In the genomic region with DNA sequence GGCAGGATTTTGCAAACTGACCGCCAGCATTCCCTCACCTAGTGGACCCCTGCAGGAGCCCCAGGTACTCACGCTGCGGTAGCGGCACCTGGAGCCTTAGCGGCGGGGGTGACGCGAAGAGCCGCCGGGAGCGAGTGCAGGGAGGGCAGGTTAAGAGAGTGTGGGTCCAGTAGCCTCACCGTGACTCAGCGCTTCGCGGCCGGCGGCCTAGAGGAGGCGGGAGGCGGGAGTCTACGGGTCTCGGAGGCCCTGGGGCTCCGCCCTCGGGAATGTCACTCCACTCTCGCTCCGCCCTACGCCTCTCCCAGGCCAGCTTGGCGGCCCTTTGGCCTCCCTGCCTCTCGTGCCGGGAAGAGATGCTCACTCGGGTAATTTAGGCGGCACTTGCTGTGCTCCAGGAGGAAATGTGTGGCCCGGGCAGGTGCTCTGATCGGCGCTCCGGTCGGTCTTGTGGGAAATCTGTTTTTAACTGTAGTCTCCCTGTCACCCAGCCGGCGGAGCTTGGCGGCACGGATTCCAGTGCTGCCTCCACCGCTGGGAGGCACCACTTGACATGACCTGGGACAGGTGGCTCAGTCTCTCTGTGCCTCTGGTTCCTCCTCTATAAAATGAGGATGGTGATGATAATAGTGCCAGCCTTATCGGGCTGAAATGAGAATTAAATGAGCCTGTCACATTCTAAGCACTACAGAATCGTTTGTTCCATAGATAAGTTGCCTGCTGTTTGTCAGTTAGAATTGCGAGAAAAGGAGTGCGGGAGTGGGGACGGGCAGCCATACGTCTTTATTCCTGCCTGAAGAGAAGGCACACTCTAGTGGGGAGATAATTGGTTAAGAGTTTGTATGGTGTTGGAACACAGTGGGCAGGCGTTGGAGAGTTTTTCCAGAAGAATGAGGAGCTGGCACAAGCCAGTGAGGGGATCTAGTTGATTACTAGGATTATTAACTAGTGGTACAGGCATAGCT, we compare ENCODE assay signal across 8 cellular contexts. TPM values are rescaled to one million over a fixed set of nuclear protein-coding genes. Genes with fewer than 3 reads are reported as not detected.
DNase-seq lines count a peak whose midpoint lies in the region; ATAC-seq and TF ChIP-seq lines count a peak whose summit lies in the region.

Gene PIR, minus strand, starts transcription at position 216 of the 965 bp plus-strand sequence. CDS start 2,076 bp downstream, outside the sequence.

- intact Hi-C loops in OCI-LY7 (cut with micrococcal nuclease; ENCODE audit: unreplicated experiment) = loop anchor here (10.0 kb wide), 1 partner anchor 181 kb away; no protein-coding TSS in a partner anchor

- no peaks in the 10 kb centered on the region for H4K20me1 ChIP-seq in OCI-LY7 (ENCODE audit: insufficient read depth, low read length)

- peak; percentile 99 for ATAC-seq in GM21515 (IDR thresholded peaks at IDR 0.05; ENCODE audit: unreplicated experiment)

- H3K27ac ChIP-seq in HUES48 (ENCODE audit: low read depth, low read length) (peak within 1 kb of the TSS; percentile 72), OCI-LY7 (ENCODE audit: low read depth, low read length, poor library complexity, severe bottlenecking) (no peak within 1 kb of the TSS)

- H3K9me3 ChIP-seq in HUES48 (ENCODE audit: control insufficient read depth, insufficient read depth, low read length) = no peaks in the 10 kb centered on the region
- no peaks in the 10 kb centered on the region for H3K9me3 ChIP-seq in OCI-LY7 (ENCODE audit: low read length)

- H3K4me3 ChIP-seq in HUES48 (ENCODE audit: low read depth, low read length) = peak within 1 kb of the TSS; percentile 72
- H3K4me3 ChIP-seq in OCI-LY7 (ENCODE audit: low read depth, low read length, poor library complexity, severe bottlenecking) = peak within 1 kb of the TSS; percentile 63

- POLR2A ChIA-PET in OCI-LY7 (lab: Charles Lee) = interaction anchor here (0.7 kb wide), 1 partner anchor 667 kb away, joined by 3 read pairs; no protein-coding TSS in a partner anchor

- H3K27me3 ChIP-seq in HUES48 (ENCODE audit: control insufficient read depth, insufficient read depth, low read length) = peaks cover 9% of the 10 kb centered on the region

- peak; percentile 66 for TF ChIP-seq CTCF in OCI-LY7 (conservative IDR thresholded peaks at IDR 0.05; ENCODE audit: low read length)

- peaks cover 18% of the 10 kb centered on the region for H3K4me1 ChIP-seq in HUES48 (ENCODE audit: control insufficient read depth, insufficient read depth, low read length)
- peaks cover 6% of the 10 kb centered on the region for H3K4me1 ChIP-seq in OCI-LY7 (ENCODE audit: insufficient read depth, low read length, poor library complexity, severe bottlenecking)

- no peaks in the 10 kb centered on the region; the same call in 1 of the 2 replicates for H3K36me3 ChIP-seq in HUES48 (ENCODE audit: control insufficient read depth, insufficient read depth, low read length)
- H3K36me3 ChIP-seq in OCI-LY7 (ENCODE audit: insufficient read depth, low read length) = no peaks in the 10 kb centered on the region

- H3K9ac ChIP-seq in HUES48 (ENCODE audit: low read depth, low read length) = peak within 1 kb of the TSS; percentile 50

- DNase-seq in DMS153 (lab: John Stamatoyannopoulos, UW) (peak; percentile 67), OCI-LY7 (ENCODE audit: low spot score) (peak; percentile 50), fibroblast of gingiva (ENCODE audit: low read depth) (peak; percentile 82), myocyte (ENCODE audit: low read depth) (peak; percentile 75)
- peak; percentile 79 to 83 for DNase-seq in activated T-cell treated with anti-CD3 and anti-CD28 coated beads, Interleukin-2, amount 50 U/mL, for 48 hours
- peak in 5 of 6 experiments; percentile 0 to 23 (median 7) for DNase-seq in stimulated activated naive CD4-positive, alpha-beta T cell (lab: John Stamatoyannopoulos, UW)

- no TSS peak for BruUV-seq in OCI-LY7 (replicated peaks; lab: Mats Ljungman, UMichigan)

- CTCF ChIA-PET in OCI-LY7 (lab: Charles Lee; ENCODE audit: unreplicated experiment) = interaction anchor here (0.7 kb wide), 1 partner anchor 177 kb away, joined by 3 read pairs; no protein-coding TSS in a partner anchor

- peak within 1 kb of the TSS; percentile 58 for H3K4me2 ChIP-seq in OCI-LY7 (ENCODE audit: low read length)

- H2AFZ ChIP-seq in OCI-LY7 (ENCODE audit: low read length) = peak within 1 kb of the TSS; percentile 91

- no peaks in the 10 kb centered on the region for H3K9me2 ChIP-seq in OCI-LY7 (ENCODE audit: insufficient read depth, low read length)

- no peaks in the 10 kb centered on the region for H3K79me2 ChIP-seq in OCI-LY7 (ENCODE audit: insufficient read depth, low read depth, low read length)

RNA-seq across cellular contexts. Expression of gene PIR, which starts in this region (rescaled TPM):
- 0.51 and 1.9 TPM in 2 replicates for total RNA-seq in OCI-LY7 (2014; rRNA removed; shearing (Covaris generic))
- total RNA-seq in OCI-LY7 (2022) = 3.1 and 3.5 TPM in 2 replicates
- total RNA-seq in myocyte = 4.6 and 7.3 TPM in 2 replicates
- polyA plus RNA-seq in myocyte (2012) = 9.3 TPM

Comparison
In these comparisons a context has a peak if more than half of its experiments do, and no peak if none do; other contexts are left out.
1. DNase-seq: peak in every context shown above with its lines; median percentile 82 in fibroblast of gingiva; 81 in activated T-cell treated with anti-CD3 and anti-CD28 coated beads, Interleukin-2, amount 50 U/mL, for 48 hours; 75 in myocyte; 67 in DMS153; 50 in OCI-LY7; 7 in stimulated activated naive CD4-positive, alpha-beta T cell.